ENCODE assay signal across 8 cellular contexts in the genomic region with DNA sequence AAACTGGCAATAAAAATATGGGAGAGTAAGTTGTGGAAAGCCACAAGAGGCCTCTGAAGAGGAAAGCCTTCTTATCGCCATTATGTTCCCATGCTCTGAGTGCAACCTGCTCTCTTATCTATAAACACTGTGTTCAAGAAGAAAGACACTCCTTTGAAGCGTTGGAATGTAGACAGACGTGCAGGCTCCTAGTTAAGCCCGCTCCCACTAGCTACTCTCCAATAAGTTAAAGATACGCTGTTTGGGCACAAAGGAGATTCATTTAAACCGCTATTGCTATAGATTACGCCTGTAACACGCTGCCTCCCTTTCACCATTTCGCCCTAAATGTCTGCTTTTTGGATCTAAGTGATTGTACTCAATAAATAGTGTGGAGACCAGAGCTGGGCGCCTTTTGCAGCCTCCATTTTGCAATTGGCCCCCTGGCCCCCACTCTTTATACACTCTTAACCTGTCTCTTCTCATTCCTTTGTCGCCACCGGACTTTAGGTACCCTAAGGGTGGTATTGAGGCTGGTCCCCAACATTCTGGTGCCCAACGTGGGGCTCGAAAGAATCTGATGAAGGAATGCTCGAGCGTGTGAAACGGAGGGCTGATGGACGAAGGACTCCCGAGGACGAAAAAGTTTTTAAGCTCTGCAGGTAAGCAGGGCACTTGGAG. TPM values are rescaled to one million over a fixed set of nuclear protein-coding genes. Genes with fewer than 3 reads are reported as not detected.
DNase-seq lines count a peak whose midpoint lies in the region; ATAC-seq, FAIRE-seq and TF ChIP-seq lines count a peak whose summit lies in the region.
"Not testable (repeated sequence)": the region's sequence is repeated elsewhere in the genome, so short reads cannot be mapped to it uniquely, and the experiment has no call there.

No MANE protein-coding gene starts in this region.

- peak overlapping the region; percentile 64 for H3K4me3 ChIP-seq in MG63
- peak overlapping the region; percentile 47; the same call in 1 of the 2 replicates for H3K4me3 ChIP-seq in WERI-Rb-1 (ENCODE audit: low read depth, low read length)
- peak overlapping the region; percentile 2 to 28 for H3K4me3 ChIP-seq in body of pancreas
- H3K4me3 ChIP-seq in fibroblast of pulmonary artery (replicated peaks; ENCODE audit: low read depth, low read length): peak overlapping the region; percentile 80
- H3K4me3 ChIP-seq in lung: peak overlapping the region; percentile 51
- peak overlapping the region; percentile 86 for H3K4me3 ChIP-seq in psoas muscle

- not testable (repeated sequence) for TF ChIP-seq CTCF in WERI-Rb-1 (IDR thresholded peaks at IDR 0.05; ENCODE audit: low read depth, low read length); body of pancreas (IDR thresholded peaks at IDR 0.05); fibroblast of pulmonary artery (IDR thresholded peaks at IDR 0.05; ENCODE audit: low read length, missing control alignments); lung (IDR thresholded peaks at IDR 0.05; ENCODE audit: control extremely low read depth, extremely low read depth); psoas muscle (IDR thresholded peaks at IDR 0.05)

- H3K27me3 ChIP-seq in MG63; body of pancreas; lung (ENCODE audit: control insufficient read depth, insufficient read depth); psoas muscle (ENCODE audit: insufficient read depth in 3 of 3, low read length in 2 of 3): not testable (repeated sequence)
- H3K27me3 ChIP-seq in WERI-Rb-1 (ENCODE audit: insufficient read depth, low read depth, severe bottlenecking): peaks cover 88% of the 10 kb centered on the region

- not testable (repeated sequence) for H3K36me3 ChIP-seq in MG63; WERI-Rb-1; body of pancreas (replicated peaks in 1 of 2; ENCODE audit: insufficient read depth in 1 of 2, low read depth in 2 of 2); lung (ENCODE audit: control insufficient read depth in 2 of 2, insufficient read depth in 2 of 2, low read length in 2 of 2); psoas muscle (ENCODE audit: insufficient read depth in 1 of 2, low read depth in 1 of 2)

- intact Hi-C loops in body of pancreas (cut with DNase I): not testable (repeated sequence)
- intact Hi-C loops in psoas muscle (cut with DNase I): loop anchor here (2.0 to 10.0 kb wide), 6 partner anchors 287 to 1170 kb away; a partner anchor contains a TSS

- not testable (repeated sequence) for H3K27ac ChIP-seq in WERI-Rb-1, psoas muscle
- H3K27ac ChIP-seq in body of pancreas: peak overlapping the region in 3 of 4 donors; percentile 61 to 72 (median 62)
- peak overlapping the region; percentile 45 to 88 for H3K27ac ChIP-seq in lung (ENCODE audit: low read depth in 1 of 2, low read length in 1 of 2)

- H3K9me3 ChIP-seq in MG63; WERI-Rb-1 (ENCODE audit: severe bottlenecking); body of pancreas; lung (ENCODE audit: control insufficient read depth in 2 of 2, insufficient read depth in 1 of 2, low read length in 1 of 2); psoas muscle: not testable (repeated sequence)

- FAIRE-seq in urothelium cell line (lab: Jason Lieb, UNC): not testable (repeated sequence)

- peak; percentile 19 for DNase-seq in EL
- DNase-seq in MG63; WERI-Rb-1; fibroblast of pulmonary artery (ENCODE audit: low read depth); lung (ENCODE audit: low spot score); psoas muscle: not testable (repeated sequence)
- peak in 1 of 4 donors; percentile 15 for DNase-seq in body of pancreas
- peak; percentile 22 for DNase-seq in urothelium cell line (ENCODE audit: low spot score)

- WGBS in body of pancreas, 2 donors: 2 to 6% methylated on average over 20 of the region's 20 CpGs
- 13 to 15% methylated on average over 20 of the region's 20 CpGs for WGBS in lung, 2 donors
- WGBS in psoas muscle, 3 donors: 16 to 32% (median 17%) methylated on average over 20 of the region's 20 CpGs

- TF ChIP-seq POLR2A in body of pancreas (IDR thresholded peaks at IDR 0.05): not testable (repeated sequence)

- H3K4me1 ChIP-seq in body of pancreas; lung (ENCODE audit: control insufficient read depth in 2 of 2, insufficient read depth in 2 of 2, low read length in 2 of 2); psoas muscle: not testable (repeated sequence)

- not testable (repeated sequence) for ATAC-seq in body of pancreas; lung (ENCODE audit: insufficient read depth, low FRiP score); psoas muscle

RNA-seq across cellular contexts. Expression of a gene that starts 59.8 kb away (rescaled TPM):
- 0.33 TPM in 1 of 2 replicates, not detected in the other for total RNA-seq in MG63 (2014; rRNA removed; shearing (Covaris generic); ENCODE audit: low replicate concordance)
- 10 to 100 TPM; 10.9 to 43.8 TPM for total RNA-seq in body of pancreas
- 10 to 100 TPM in 1 of 2 donors, 1 to 10 TPM in 1; 3.2 to 18.0 TPM for total RNA-seq in lung
- 10 to 100 TPM; 10.2 to 11.0 TPM for polyA plus RNA-seq in lung
- total RNA-seq in psoas muscle: not detected
- polyA plus RNA-seq in psoas muscle: under 1 TPM in 1 of 3 donors, not detected in 2; 0.08 TPM

Comparison
In these comparisons a context has a peak if more than half of its experiments do, and no peak if none do; other contexts are left out.
1. H3K4me3 ChIP-seq: peak in every context shown above with its lines; median percentile 86 in psoas muscle; 80 in fibroblast of pulmonary artery; 64 in MG63; 51 in lung; 47 in WERI-Rb-1; 15 in body of pancreas.